In genomic region chr11:59550368-59550841, GRCh38 we compare ENCODE assay signal across 8 cellular contexts. TPM values are rescaled to one million over a fixed set of nuclear protein-coding genes. Genes with fewer than 3 reads are reported as not detected.
DNase-seq lines count a peak whose midpoint lies in the region; ATAC-seq, FAIRE-seq and TF ChIP-seq lines count a peak whose summit lies in the region.

No MANE protein-coding gene starts in this region.

- TF ChIP-seq CTCF in HCT116 (IDR thresholded peaks at IDR 0.05 in 2 of 3, conservative IDR thresholded peaks at IDR 0.05 in 1 of 3; ENCODE audit: borderline replicate concordance in 1 of 3, insufficient read depth in 1 of 3, low read depth in 2 of 3, low read length in 2 of 3) (peak in 2 of 3 experiments; percentile 22 to 38; a peak in 2 of 6 replicates), suprapubic skin (IDR thresholded peaks at IDR 0.05) (peak; percentile 27 to 47)

- H3K9me3 ChIP-seq in HCT116 (ENCODE audit: control insufficient read depth in 1 of 2, insufficient read depth in 1 of 2, low read depth in 1 of 2, low read length in 2 of 2) = no peaks in the 10 kb centered on the region
- no peaks in the 10 kb centered on the region for H3K9me3 ChIP-seq in MG63
- no peaks in the 10 kb centered on the region for H3K9me3 ChIP-seq in SJCRH30 (replicated peaks)
- H3K9me3 ChIP-seq in suprapubic skin = no peaks in the 10 kb centered on the region

- no peaks in the 10 kb centered on the region for H3K9me2 ChIP-seq in HCT116 (ENCODE audit: insufficient read depth)

- no peak overlapping the region for H2AFZ ChIP-seq in HCT116 (ENCODE audit: low read depth, low read length, poor library complexity, severe bottlenecking)

- POLR2A ChIA-PET in HCT116 (lab: Charles Lee) = interaction anchor here (0.6 to 2.1 kb wide), 4 partner anchors 8 to 16 kb away, joined by 3 to 17 read pairs (median 4); no protein-coding TSS in a partner anchor

- no peak; the same call in 1 of the 2 replicates for TF ChIP-seq RAD21 in HCT116 (IDR thresholded peaks at IDR 0.05; ENCODE audit: low read depth)

- H3K4me3 ChIP-seq in HCT116 (replicated peaks in 1 of 2; ENCODE audit: low read depth in 1 of 2, low read length in 2 of 2) (peak overlapping the region; percentile 8 to 40; a peak in 3 of 4 replicates), MG63 (peak overlapping the region; percentile 55), SJCRH30 (peak overlapping the region; percentile 65), suprapubic skin (peak overlapping the region; percentile 56)

- H3K9ac ChIP-seq in HCT116 (ENCODE audit: low read length) = peak overlapping the region; percentile 41

- no peaks in the 10 kb centered on the region for H4K20me1 ChIP-seq in HCT116 (ENCODE audit: insufficient read depth)

- no peak for TF ChIP-seq EP300 in suprapubic skin (IDR thresholded peaks at IDR 0.05)

- H3K27ac ChIP-seq in HCT116 (ENCODE audit: low read depth, low read length) (peak overlapping the region; percentile 74), SJCRH30 (peak overlapping the region; percentile 59), suprapubic skin (peak overlapping the region; percentile 85)

- H3K4me1 ChIP-seq in HCT116 (ENCODE audit: control insufficient read depth in 1 of 2, insufficient read depth in 2 of 2, low read length in 2 of 2) (peaks cover 44 to 65% of the 10 kb centered on the region in 2 experiments), SJCRH30 (no peaks in the 10 kb centered on the region), suprapubic skin (peaks cover 19% of the 10 kb centered on the region)

- H3K36me3 ChIP-seq in HCT116 (ENCODE audit: control insufficient read depth in 1 of 2, insufficient read depth in 2 of 2, low read length in 2 of 2) (no peaks in the 10 kb centered on the region), MG63 (no peaks in the 10 kb centered on the region), SJCRH30 (no peaks in the 10 kb centered on the region), suprapubic skin (no peaks in the 10 kb centered on the region)

- ATAC-seq in HCT116 = peak; percentile 88

- WGBS in suprapubic skin = 8% methylated on average over 15 of the region's 31 CpGs

- H3K27me3 ChIP-seq in HCT116 (ENCODE audit: insufficient read depth, low read length) (no peaks in the 10 kb centered on the region), MG63 (no peaks in the 10 kb centered on the region), SJCRH30 (no peaks in the 10 kb centered on the region), suprapubic skin (no peaks in the 10 kb centered on the region)

- peak; percentile 91 for FAIRE-seq in G401.6 (lab: Jason Lieb, UNC)

- intact Hi-C loops in HCT116 (cut with micrococcal nuclease) = loop anchor here (2.0 to 10.0 kb wide), 3 partner anchors 16 to 1886 kb away; partner anchors contain the start of genes STX3 and ZDHHC5

- TF ChIP-seq POLR2A in HCT116 (IDR thresholded peaks at IDR 0.05; ENCODE audit: borderline replicate concordance, extremely low read depth, insufficient read depth, insufficient read length) (no peak), suprapubic skin (IDR thresholded peaks at IDR 0.05) (no peak)

- peak overlapping the region; percentile 59 for H3K4me2 ChIP-seq in HCT116 (ENCODE audit: low read length)

- DNase-seq in HCT116 (ENCODE audit: low read depth, low spot score) (peak; percentile 96), MG63 (peak; percentile 95), SJCRH30 (peak; percentile 92 to 95), glomerular endothelial cell (ENCODE audit: extremely low read depth, low read depth, low spot score) (peak; percentile 92), occipital lobe (lab: John Stamatoyannopoulos, UW) (peak; percentile 66), suprapubic skin (ENCODE audit: low spot score in 2 of 2) (peak in 1 of 2 donors; percentile 84)
- peak; percentile 73 to 77 (median 74) for DNase-seq in activated naive CD4-positive, alpha-beta T cell (lab: John Stamatoyannopoulos, UW)

- no TSS peak for BruUV-seq in HCT116 (replicated peaks; lab: Mats Ljungman, UMichigan)

- no peaks in the 10 kb centered on the region for H3K79me2 ChIP-seq in HCT116 (ENCODE audit: insufficient read depth, low read length)

- CTCF ChIA-PET in HCT116 (lab: Charles Lee) = interaction anchor here (1.3 to 4.7 kb wide), 2 partner anchors 10 to 13 kb away, joined by 3 to 26 read pairs; no protein-coding TSS in a partner anchor

- RAD21 ChIA-PET in HCT116 (lab: Charles Lee; ENCODE audit: low non-redundant PET in 1 of 2, low total read pairs in 2 of 2, uncharacterized antibody in 2 of 2, unreplicated experiment in 2 of 2) = no interaction called here

TF ChIP-seq in HCT116, 20 proteins besides CTCF, POLR2A, EP300 and RAD21 (continues in another document):
- TF ChIP-seq ELF1 (IDR thresholded peaks at IDR 0.05; ENCODE audit: borderline replicate concordance, low read depth) (no peak; the same call in 1 of the 2 replicates), ZBTB33 (IDR thresholded peaks at IDR 0.05; ENCODE audit: extremely low read depth, insufficient replicate concordance, low read length) (peak; percentile 54), TCF7L2 (IDR thresholded peaks at IDR 0.05; ENCODE audit: borderline replicate concordance, extremely low read depth, insufficient read depth, insufficient read length) (peak; percentile 7), REST (IDR thresholded peaks at IDR 0.05; ENCODE audit: low read depth) (no peak), MAX (IDR thresholded peaks at IDR 0.05) (peak; percentile 84), ZNF274 (IDR thresholded peaks at IDR 0.05; ENCODE audit: low read depth, low read length) (no peak), SIN3A (IDR thresholded peaks at IDR 0.05; ENCODE audit: low read depth) (no peak), FOSL1 (IDR thresholded peaks at IDR 0.05; ENCODE audit: low read depth) (no peak; the same call in 1 of the 2 replicates), EGR1 (IDR thresholded peaks at IDR 0.05; ENCODE audit: low read depth) (no peak), EZH2 (IDR thresholded peaks at IDR 0.05) (no peak), YY1 (IDR thresholded peaks at IDR 0.05; ENCODE audit: extremely low read depth, insufficient replicate concordance, low read depth, low read length) (peak; percentile 79), ZFX (IDR thresholded peaks at IDR 0.05) (no peak), SRF (IDR thresholded peaks at IDR 0.05; ENCODE audit: low read depth) (no peak), EZH2phosphoT487 (IDR thresholded peaks at IDR 0.05; ENCODE audit: borderline replicate concordance) (no peak), POLR2AphosphoS5 (IDR thresholded peaks at IDR 0.05; ENCODE audit: low read depth, low read length) (peak; percentile 72), JUND (IDR thresholded peaks at IDR 0.05) (peak; percentile 21; the same call in 1 of the 2 replicates)

RNA-seq across cellular contexts. Expression of gene OR4D9, which starts 39.1 kb away (rescaled TPM):
- total RNA-seq in HCT116 (2021; ENCODE audit: unreplicated experiment) (not detected), glomerular endothelial cell (not detected in 2 replicates), occipital lobe (not detected), suprapubic skin (not detected)
- polyA plus RNA-seq in HCT116 (2012) = not detected in 2 replicates
- not detected in 2 replicates for total RNA-seq in MG63 (2014; rRNA removed; shearing (Covaris generic); ENCODE audit: low replicate concordance)
- not detected in 2 replicates for total RNA-seq in SJCRH30 (2014; rRNA removed; shearing (Covaris generic))

RNA-seq across cellular contexts. Expression of gene OR4D11, which starts 47.0 kb away (rescaled TPM):
- total RNA-seq in HCT116 (2021; ENCODE audit: unreplicated experiment) = not detected
- polyA plus RNA-seq in HCT116 (2012) = not detected in 2 replicates
- not detected in 2 replicates for total RNA-seq in MG63 (2014; rRNA removed; shearing (Covaris generic); ENCODE audit: low replicate concordance)
- not detected in 2 replicates for total RNA-seq in SJCRH30 (2014; rRNA removed; shearing (Covaris generic))
- total RNA-seq in glomerular endothelial cell = not detected in 2 replicates
- total RNA-seq in occipital lobe = not detected
- not detected for total RNA-seq in suprapubic skin
